8 cellular contexts compared by ENCODE assay signal in the genomic region with DNA sequence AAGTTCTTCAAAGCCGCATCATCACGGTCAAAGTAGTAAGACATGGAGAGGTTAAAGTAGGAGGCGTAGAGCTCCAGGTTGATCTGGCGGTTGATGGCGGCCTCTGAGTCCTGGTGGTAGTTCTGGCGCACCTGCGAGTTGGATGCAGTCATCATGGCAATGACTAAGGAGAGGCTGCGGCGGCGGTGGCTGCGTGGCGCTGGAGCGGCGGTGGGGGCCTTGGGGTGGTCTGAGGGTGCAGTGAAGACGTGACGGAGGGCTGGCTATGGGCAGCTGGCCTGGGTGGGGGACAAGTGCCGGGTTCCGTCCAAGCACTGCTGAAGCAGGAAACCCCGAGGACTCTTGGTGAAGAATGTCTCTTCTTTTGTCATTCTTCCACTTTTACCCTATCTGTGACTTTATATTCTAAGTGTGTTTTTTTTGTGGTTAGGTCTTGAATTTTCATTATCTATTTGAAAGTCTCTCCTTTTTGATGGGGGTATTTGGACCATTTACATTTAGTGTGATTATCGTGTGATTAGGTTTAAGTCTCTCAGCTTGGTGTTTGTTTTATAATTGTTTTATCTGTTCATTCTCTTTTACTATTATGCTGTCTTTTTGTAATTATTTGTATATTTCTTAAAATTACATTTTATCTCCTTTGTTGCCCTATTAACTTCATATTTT.
"Had no signal": no experiment of that assay in that cellular context is flagged by ENCODE, and none has a peak within 500 bp of the region (broad histone marks: within the 10 kb centered on the region; RNA-seq: fewer than 3 reads in every experiment).

No MANE protein-coding gene starts in this region.

- FAIRE-seq: H1, H54, HTR-8/SVneo had no signal

- H2AFZ ChIP-seq: GM23338 had no signal

- ATAC-seq: GM23338 had no signal

- H3K4me3 ChIP-seq: GM23338 had no signal

- H3K4me1 Mint-ChIP-seq: GM23338, H9 had no signal

- H3K4me3 Mint-ChIP-seq: GM23338, H9 had no signal

- H3K4me2 ChIP-seq: GM23338 had no signal

- DNase-seq: H9, HCEC 1CT, IMR-90, KBM-7 had no signal

- H3K27ac Mint-ChIP-seq: GM23338, H9 had no signal
